ENCODE assay signal across 1 cellular context in the genomic region with DNA sequence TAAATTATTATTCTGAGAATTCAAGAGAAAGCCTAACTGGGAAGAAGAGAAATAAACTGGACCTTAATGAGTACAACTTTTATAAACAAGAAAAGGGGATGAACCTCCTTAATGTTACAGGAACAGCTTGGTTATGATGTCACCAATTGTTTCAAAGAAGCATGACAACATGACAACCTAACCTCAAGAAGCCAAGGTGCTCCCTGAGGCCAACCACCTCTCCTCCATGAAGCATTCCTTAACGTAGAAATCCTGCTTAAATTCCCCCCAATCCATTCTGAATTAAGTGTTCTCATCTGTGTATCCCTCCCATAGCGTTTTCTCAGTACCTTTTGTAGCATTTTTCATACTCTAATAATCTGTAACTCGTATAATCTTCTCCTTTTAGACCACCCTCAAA.
TF ChIP-seq lines count a peak whose summit lies in the region.

No MANE protein-coding gene starts in this region.

TF ChIP-seq in endothelial cell of umbilical vein, 7 proteins besides CTCF, POLR2A, EP300 and RAD21 (continued from another document):
- TF ChIP-seq, protein P1, sequence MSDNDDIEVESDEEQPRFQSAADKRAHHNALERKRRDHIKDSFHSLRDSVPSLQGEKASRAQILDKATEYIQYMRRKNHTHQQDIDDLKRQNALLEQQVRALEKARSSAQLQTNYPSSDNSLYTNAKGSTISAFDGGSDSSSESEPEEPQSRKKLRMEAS (IDR thresholded peaks at IDR 0.05; ENCODE audit: insufficient read depth, insufficient read length) = no peak
- no peak for TF ChIP-seq GATA2 (IDR thresholded peaks at IDR 0.05; ENCODE audit: insufficient read depth, insufficient read length, low read depth, low read length)
